In genomic region chr7:27897001-27897400, GRCh38 we compare ENCODE assay signal across 1 cellular context.
TF ChIP-seq lines count a peak whose summit lies in the region.

No MANE protein-coding gene starts in this region.

TF ChIP-seq in IMR-90, 13 proteins besides CTCF, POLR2A, EP300 and RAD21:
- no peak for TF ChIP-seq FOS (IDR thresholded peaks at IDR 0.05; ENCODE audit: low read depth, low read length)
